35 cellular contexts compared by ENCODE assay signal in the genomic region with DNA sequence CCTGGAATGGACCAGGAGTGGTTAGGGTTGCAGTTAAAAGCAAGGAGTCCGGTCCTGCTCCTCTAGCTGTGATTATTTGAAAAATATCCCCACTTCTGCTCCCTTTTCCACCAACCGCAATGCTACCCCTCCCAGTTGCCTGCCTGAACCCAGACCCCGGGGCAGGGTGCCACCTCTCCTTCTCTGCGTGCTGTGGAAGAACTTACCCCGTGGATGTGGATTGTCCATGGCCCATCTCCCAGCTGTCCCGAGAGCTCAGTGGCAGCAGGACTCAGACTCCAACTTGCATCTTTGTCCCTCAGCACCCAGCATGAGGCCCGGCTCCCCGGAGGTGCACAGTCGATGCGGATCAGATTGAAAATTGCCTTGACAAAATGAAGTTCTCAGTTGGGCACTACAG. TPM values are rescaled to one million over a fixed set of nuclear protein-coding genes. Genes with fewer than 3 reads are reported as not detected.
"Had no signal": no experiment of that assay in that cellular context is flagged by ENCODE, and none has a peak within 500 bp of the region (broad histone marks: within the 10 kb centered on the region; RNA-seq: fewer than 3 reads in every experiment).

No MANE protein-coding gene starts in this region.

- H3K36me3 Mint-ChIP-seq: activated naive CD4-positive, alpha-beta T cell treated with anti-CD3 and anti-CD28 coated beads, Interleukin-2, amount 50 U/mL, for 72 hours had no signal

- H3K27ac Mint-ChIP-seq: activated CD4-positive, alpha-beta T cell treated with anti-CD3 and anti-CD28 coated beads for 36 hours; activated CD4-positive, alpha-beta T cell treated with anti-CD3 and anti-CD28 coated beads, Interleukin-2, amount 10 ng/mL, durations not matched to agents 7 days and 5 days; activated naive CD4-positive, alpha-beta T cell treated with anti-CD3 and anti-CD28 coated beads for 36 hours; activated naive CD4-positive, alpha-beta T cell treated with anti-CD3 and anti-CD28 coated beads, Interleukin-2, amount 50 U/mL, for 72 hours; activated T-helper 1 cell treated with anti-CD3 and anti-CD28 coated beads, Interleukin-12 subunit alpha, Interleukin-12 subunit beta, Interleukin-2, Interleukin-4 antibody, amounts not matched to agents 30 ng/mL and 10 ng/mL and 1 ng/mL, durations not matched to agents 14 hours and 24 hours and 36 hours; T-helper 1 cell treated with Interleukin-12 subunit alpha and Interleukin-12 subunit beta and Interleukin-4 antibody, amounts not matched to agents 30 μg/mL and 1 μg/mL, for 36 hours; T-helper 2 cell treated with Interferon-gamma antibody and Interleukin-4, amounts not matched to agents 5 μg/mL and 100 μg/mL, for 36 hours had no signal

- FAIRE-seq: K562, TTC549 had no signal

- DNase-seq: activated CD4-positive, alpha-beta T cell treated with anti-CD3 and anti-CD28 coated beads for 36 hours; activated CD4-positive, alpha-beta T cell treated with anti-CD3 and anti-CD28 coated beads, Interleukin-2, amount 10 ng/mL, durations not matched to agents 7 days and 5 days; activated CD4-positive, alpha-beta T cell treated with anti-CD3 and anti-CD28 coated beads, Interleukin-2, amount 50 U/mL, for 48 hours; activated CD8-positive, alpha-beta memory T cell treated with anti-CD3 and anti-CD28 coated beads, Interleukin-2, amount 50 U/mL, for 4 hours; activated gamma-delta T cell treated with Interleukin-2 at 50 U/mL for 16 hours; activated naive CD4-positive, alpha-beta T cell treated with anti-CD3 and anti-CD28 coated beads for 36 hours; activated T-cell treated with anti-CD3 and anti-CD28 coated beads for 4 hours; activated T-cell treated with anti-CD3 and anti-CD28 coated beads, Interleukin-2, amount 50 U/mL, for 4 hours; amniotic stem cell; NCI-H1092 treated with DMSO at 0.1 percent for 48 hours; NCI-H1417; NCI-H146; NCI-H187; NCI-H2029 treated with DMSO at 0.1 percent for 48 hours; NCI-H2107; NCI-H2171; NCI-H510A; NCI-H526; NCI-H748 treated with DMSO at 0.1 percent for 48 hours; NK-92 treated with Interleukin-12 subunit alpha and Interleukin-12 subunit beta, amount 100 ng/mL, for 24 hours; PC-3; Peyer's patch; RPMI8226; SHP77 treated with DMSO at 0.1 percent for 48 hours had no signal

- H3K4me3 Mint-ChIP-seq: activated CD4-positive, alpha-beta T cell treated with anti-CD3 and anti-CD28 coated beads for 36 hours; activated CD4-positive, alpha-beta T cell treated with anti-CD3 and anti-CD28 coated beads, Interleukin-2, amount 10 ng/mL, durations not matched to agents 7 days and 5 days; activated naive CD4-positive, alpha-beta T cell treated with anti-CD3 and anti-CD28 coated beads for 36 hours; activated T-cell treated with anti-CD3 and anti-CD28 coated beads, Interleukin-2, amount 50 U/mL, for 4 hours; activated T-helper 1 cell treated with anti-CD3 and anti-CD28 coated beads, Interleukin-12 subunit alpha, Interleukin-12 subunit beta, Interleukin-2, Interleukin-4 antibody, amounts not matched to agents 30 ng/mL and 10 ng/mL and 1 ng/mL, durations not matched to agents 14 hours and 24 hours and 36 hours; T-helper 1 cell treated with Interleukin-12 subunit alpha and Interleukin-12 subunit beta and Interleukin-4 antibody, amounts not matched to agents 30 μg/mL and 1 μg/mL, for 36 hours; T-helper 2 cell treated with Interferon-gamma antibody and Interleukin-4, amounts not matched to agents 5 μg/mL and 100 μg/mL, for 36 hours had no signal

- H3K27ac ChIP-seq: ascending aorta, breast epithelium, Peyer's patch, SJSA1 had no signal

- H3K4me3 ChIP-seq: ascending aorta, breast epithelium, K562, Peyer's patch, SJSA1 had no signal

- H3K4me1 Mint-ChIP-seq: activated CD4-positive, alpha-beta T cell treated with anti-CD3 and anti-CD28 coated beads for 36 hours; activated CD4-positive, alpha-beta T cell treated with anti-CD3 and anti-CD28 coated beads, Interleukin-2, amount 10 ng/mL, durations not matched to agents 7 days and 5 days had no signal

- ATAC-seq: activated CD4-positive, alpha-beta T cell treated with anti-CD3 and anti-CD28 coated beads for 36 hours; activated CD4-positive, CD25-positive, alpha-beta regulatory T cell treated with anti-CD3 and anti-CD28 coated beads, Interleukin-2, amount 50 U/mL, for 24 hours; activated naive CD4-positive, alpha-beta T cell treated with anti-CD3 and anti-CD28 coated beads, Interleukin-2, amount 50 U/mL, for 72 hours; activated T-cell treated with anti-CD3 and anti-CD28 coated beads, Interleukin-2, amount 50 U/mL, for 4 hours; PC-3 had no signal

- H3K27me3 ChIP-seq: ascending aorta, Peyer's patch had no signal

- H3K27me3 Mint-ChIP-seq: activated CD4-positive, alpha-beta T cell treated with anti-CD3 and anti-CD28 coated beads for 36 hours had no signal

- H3K9me3 Mint-ChIP-seq: activated CD4-positive, alpha-beta T cell treated with anti-CD3 and anti-CD28 coated beads, Interleukin-2, amount 10 ng/mL, durations not matched to agents 7 days and 5 days; activated naive CD4-positive, alpha-beta T cell treated with anti-CD3 and anti-CD28 coated beads for 36 hours; activated naive CD4-positive, alpha-beta T cell treated with anti-CD3 and anti-CD28 coated beads, Interleukin-2, amount 50 U/mL, for 72 hours; activated T-cell treated with anti-CD3 and anti-CD28 coated beads, Interleukin-2, amount 50 U/mL, for 4 hours; activated T-helper 1 cell treated with anti-CD3 and anti-CD28 coated beads, Interleukin-12 subunit alpha, Interleukin-12 subunit beta, Interleukin-2, Interleukin-4 antibody, amounts not matched to agents 30 ng/mL and 10 ng/mL and 1 ng/mL, durations not matched to agents 14 hours and 24 hours and 36 hours; T-helper 1 cell treated with Interleukin-12 subunit alpha and Interleukin-12 subunit beta and Interleukin-4 antibody, amounts not matched to agents 30 μg/mL and 1 μg/mL, for 36 hours; T-helper 2 cell treated with Interferon-gamma antibody and Interleukin-4, amounts not matched to agents 5 μg/mL and 100 μg/mL, for 36 hours had no signal

RNA-seq across cellular contexts. Expression of a gene that starts 14.4 kb away (rescaled TPM):
- total RNA-seq: activated CD4-positive, alpha-beta T cell treated with anti-CD3 and anti-CD28 coated beads for 36 hours; activated CD4-positive, alpha-beta T cell treated with anti-CD3 and anti-CD28 coated beads, Interleukin-2, amount 10 ng/mL, durations not matched to agents 7 days and 5 days; activated naive CD4-positive, alpha-beta T cell treated with anti-CD3 and anti-CD28 coated beads for 36 hours; activated naive CD4-positive, alpha-beta T cell treated with anti-CD3 and anti-CD28 coated beads, Interleukin-2, amount 50 U/mL, for 72 hours; activated T-cell treated with anti-CD3 and anti-CD28 coated beads, Interleukin-2, amount 50 U/mL, for 4 hours; activated T-helper 1 cell treated with anti-CD3 and anti-CD28 coated beads, Interleukin-12 subunit alpha, Interleukin-12 subunit beta, Interleukin-2, Interleukin-4 antibody, amounts not matched to agents 30 ng/mL and 10 ng/mL and 1 ng/mL, durations not matched to agents 14 hours and 24 hours and 36 hours; K562; M059J; PC-3; SJSA1 had no signal
